ENCODE assay signal across 8 cellular contexts in the genomic region with DNA sequence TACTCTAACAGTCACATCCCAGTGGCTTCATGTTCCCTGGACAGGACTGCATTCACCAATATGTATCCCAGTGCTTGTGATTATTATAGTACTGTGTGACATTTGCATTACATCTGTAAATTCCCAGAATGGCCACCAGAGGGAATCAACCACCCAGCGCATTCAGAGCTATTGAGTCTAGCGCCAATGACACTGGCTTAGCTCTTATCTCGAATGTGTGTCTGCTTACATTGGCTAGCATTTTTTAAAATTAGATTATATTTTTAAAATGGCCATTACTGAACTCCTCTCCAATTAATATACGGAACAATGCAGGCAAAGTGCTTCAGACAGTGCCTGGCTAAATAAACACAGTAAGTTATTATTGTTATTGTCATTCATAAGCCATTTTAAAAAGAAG. TPM values are rescaled to one million over a fixed set of nuclear protein-coding genes. Genes with fewer than 3 reads are reported as not detected.
DNase-seq lines count a peak whose midpoint lies in the region; ATAC-seq, FAIRE-seq and TF ChIP-seq lines count a peak whose summit lies in the region.

No MANE protein-coding gene starts in this region.

- no peak overlapping the region for H3K4me3 Mint-ChIP-seq in activated naive CD4-positive, alpha-beta T cell treated with anti-CD3 and anti-CD28 coated beads for 36 hours

- peaks cover 0 to 5% (median 0%) of the 10 kb centered on the region in 4 donors for H3K27me3 ChIP-seq in pancreas

- CTCF ChIA-PET in activated naive CD4-positive, alpha-beta T cell treated with anti-CD3 and anti-CD28 coated beads for 36 hours (lab: Charles Lee) = interaction anchor here (0.6 to 8.3 kb wide), 40 partner anchors 9 to 999 kb away, joined by 3 to 93 read pairs (median 3); a partner anchor contains a TSS

- 0% methylated on average over 4 of the region's 4 CpGs for WGBS in pancreas, 2 donors

- H3K36me3 Mint-ChIP-seq in activated naive CD4-positive, alpha-beta T cell treated with anti-CD3 and anti-CD28 coated beads for 36 hours (ENCODE audit: low read depth) = no peaks in the 10 kb centered on the region

- intact Hi-C loops in activated naive CD4-positive, alpha-beta T cell treated with anti-CD3 and anti-CD28 coated beads for 36 hours (cut with micrococcal nuclease) = loop anchor here (1.0 to 5.0 kb wide), 5 partner anchors 180 to 1140 kb away; no protein-coding TSS in a partner anchor
- intact Hi-C loops in pancreas (cut with DNase I) = loop anchor here in 2 of 3 donors (5.0 to 10.0 kb wide), 2 partner anchors 185 to 483 kb away; no protein-coding TSS in a partner anchor

- H3K4me1 Mint-ChIP-seq in activated naive CD4-positive, alpha-beta T cell treated with anti-CD3 and anti-CD28 coated beads for 36 hours (ENCODE audit: low read depth) = peaks cover 15% of the 10 kb centered on the region

- peak; percentile 63 for ATAC-seq in GM19397 (IDR thresholded peaks at IDR 0.05; ENCODE audit: unreplicated experiment)
- ATAC-seq in HG03571 (IDR thresholded peaks at IDR 0.05; ENCODE audit: unreplicated experiment) = peak; percentile 88
- ATAC-seq in pancreas = peak; percentile 94 to 99 (median 98)

- peaks cover 0 to 9% (median 6%) of the 10 kb centered on the region in 3 donors for H3K4me1 ChIP-seq in pancreas

- H3K9me3 ChIP-seq in pancreas = no peaks in the 10 kb centered on the region

- no peaks in the 10 kb centered on the region for H3K36me3 ChIP-seq in pancreas

- no peaks in the 10 kb centered on the region for H3K27me3 Mint-ChIP-seq in activated naive CD4-positive, alpha-beta T cell treated with anti-CD3 and anti-CD28 coated beads for 36 hours (ENCODE audit: low read depth)

- no peak overlapping the region for H3K27ac ChIP-seq in pancreas

- DNase-seq in D721Med (ENCODE audit: insufficient read length, low spot score) (no peak), NCI-H526 treated with DMSO at 0.1 percent for 48 hours (lab: John Stamatoyannopoulos, UW) (peak; percentile 53), globus pallidus (ENCODE audit: low spot score) (peak; percentile 80), pancreas (peak in 3 of 6 donors; percentile 21 to 53 (median 48)), T1000 (lab: John Stamatoyannopoulos, UW) (no peak)
- DNase-seq in activated naive CD4-positive, alpha-beta T cell treated with anti-CD3 and anti-CD28 coated beads for 36 hours = peak; percentile 49

- TF ChIP-seq CTCF in D721Med (IDR thresholded peaks at IDR 0.05; ENCODE audit: insufficient read depth, missing control alignments) (peak; percentile 80), pancreas (IDR thresholded peaks at IDR 0.05) (peak; percentile 53 to 87 (median 74))

- no peak overlapping the region for H3K4me3 ChIP-seq in pancreas

- H3K9me3 Mint-ChIP-seq in activated naive CD4-positive, alpha-beta T cell treated with anti-CD3 and anti-CD28 coated beads for 36 hours = no peaks in the 10 kb centered on the region

- no peak overlapping the region for H3K27ac Mint-ChIP-seq in activated naive CD4-positive, alpha-beta T cell treated with anti-CD3 and anti-CD28 coated beads for 36 hours

- FAIRE-seq in D721Med (lab: Jason Lieb, UNC) (no peak), pancreas (lab: Jason Lieb, UNC) (peak; percentile 81)

RNA-seq across cellular contexts. Expression of a gene that starts 36.3 kb away (rescaled TPM):
- total RNA-seq in activated naive CD4-positive, alpha-beta T cell treated with anti-CD3 and anti-CD28 coated beads for 36 hours = not detected
- total RNA-seq in pancreas = 1 to 10 TPM in 1 of 6 donors, under 1 TPM in 5; 0.14 to 2.2 (median 0.55) TPM
- polyA plus RNA-seq in pancreas = under 1 TPM; 0.19 to 0.28 TPM

Comparison
In these comparisons a context has a peak if more than half of its experiments do, and no peak if none do; other contexts are left out.
1. DNase-seq: peak in NCI-H526 treated with DMSO at 0.1 percent for 48 hours (single experiment), activated naive CD4-positive, alpha-beta T cell treated with anti-CD3 and anti-CD28 coated beads for 36 hours (single experiment) and globus pallidus (single experiment); none in D721Med (single experiment) and T1000 (single experiment).
2. Peak in every context shown above with its lines, with median percentiles within 50 percentile points of each other: ATAC-seq.